In the genomic region with DNA sequence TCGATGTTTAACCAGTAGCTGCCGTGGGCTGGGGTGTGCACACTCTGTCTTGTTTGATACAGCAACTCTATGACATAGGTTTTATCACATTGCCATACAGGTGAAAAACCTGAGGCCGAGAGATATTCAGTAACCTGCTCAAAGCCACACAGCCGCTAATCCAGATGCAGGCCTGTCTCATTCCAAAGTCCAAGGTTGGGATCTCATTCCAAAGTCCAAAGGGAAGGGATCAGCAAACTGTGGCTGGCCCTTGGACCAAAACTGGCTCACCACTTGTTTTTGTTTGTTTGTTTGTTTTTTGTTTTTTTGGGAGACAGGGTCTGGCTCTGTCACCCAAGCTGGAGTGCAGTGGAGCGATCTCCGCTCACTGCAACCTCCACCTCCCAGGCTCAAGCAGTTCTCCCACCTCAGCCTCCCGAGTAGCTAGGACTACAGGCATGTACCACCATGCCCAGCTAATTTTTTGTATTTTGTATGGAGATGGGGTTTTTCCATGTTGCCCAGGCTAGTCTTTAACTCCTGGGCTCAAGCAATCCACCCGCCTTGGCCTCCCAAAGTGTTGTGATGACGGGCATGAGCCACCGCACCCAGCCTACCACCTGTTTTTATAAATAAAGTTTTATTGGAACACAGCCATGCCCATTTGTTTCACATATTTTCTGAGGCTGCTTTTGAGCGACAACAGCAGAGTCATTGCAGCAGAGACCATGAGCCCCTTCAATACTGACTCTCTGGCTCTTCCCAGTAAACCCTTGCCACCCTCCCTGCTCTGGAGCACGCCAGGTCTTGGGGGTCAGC, we compare ENCODE assay signal across 1 cellular context.
TF ChIP-seq lines count a peak whose summit lies in the region.

No MANE protein-coding gene starts in this region.

TF ChIP-seq in HepG2, 621 proteins besides CTCF, POLR2A, EP300 and RAD21 (continues in another document):
- TF ChIP-seq MYNN (CRISPR knock-in tag; IDR thresholded peaks at IDR 0.05; ENCODE audit: low read depth) (no peak), ZNF546 (CRISPR knock-in tag; conservative IDR thresholded peaks at IDR 0.05) (no peak), KDM6A (CRISPR knock-in tag; IDR thresholded peaks at IDR 0.05; ENCODE audit: low read depth) (no peak), HOXA9 (CRISPR knock-in tag; IDR thresholded peaks at IDR 0.05; ENCODE audit: borderline replicate concordance) (no peak), MTF2 (CRISPR knock-in tag; IDR thresholded peaks at IDR 0.05; ENCODE audit: borderline replicate concordance) (no peak), TAF15 (IDR thresholded peaks at IDR 0.05; ENCODE audit: low read depth, low read length, poor library complexity, severe bottlenecking) (no peak), HOXA7 (CRISPR knock-in tag; IDR thresholded peaks at IDR 0.05) (no peak), DRAP1 (CRISPR knock-in tag; IDR thresholded peaks at IDR 0.05) (no peak), ATF7 (IDR thresholded peaks at IDR 0.05) (no peak), ATF7 (CRISPR knock-in tag; IDR thresholded peaks at IDR 0.05) (no peak), NCOA1 (CRISPR knock-in tag; IDR thresholded peaks at IDR 0.05) (no peak), GATAD2A (CRISPR knock-in tag; IDR thresholded peaks at IDR 0.05) (no peak), ZNF264 (CRISPR knock-in tag; IDR thresholded peaks at IDR 0.05) (peak; percentile 96), ZNF713 (CRISPR knock-in tag; IDR thresholded peaks at IDR 0.05) (no peak), ZNF576 (CRISPR knock-in tag; IDR thresholded peaks at IDR 0.05) (no peak), E2F5 (CRISPR knock-in tag; conservative IDR thresholded peaks at IDR 0.05) (no peak), MAFF (IDR thresholded peaks at IDR 0.05; ENCODE audit: low read depth, low read length) (no peak), DR1 (CRISPR knock-in tag; IDR thresholded peaks at IDR 0.05) (no peak), NCOA2 (CRISPR knock-in tag; IDR thresholded peaks at IDR 0.05) (no peak), SP5 (CRISPR knock-in tag; IDR thresholded peaks at IDR 0.05; ENCODE audit: borderline replicate concordance, low read depth) (no peak), ZNF670 (CRISPR knock-in tag; IDR thresholded peaks at IDR 0.05; ENCODE audit: borderline replicate concordance) (no peak), ZBTB46 (CRISPR knock-in tag; IDR thresholded peaks at IDR 0.05; ENCODE audit: borderline replicate concordance) (no peak), ZNF121 (CRISPR knock-in tag; IDR thresholded peaks at IDR 0.05) (no peak), ZNF878 (CRISPR knock-in tag; IDR thresholded peaks at IDR 0.05) (no peak), ZNF598 (CRISPR knock-in tag; IDR thresholded peaks at IDR 0.05; ENCODE audit: borderline replicate concordance) (no peak), XBP1 (CRISPR knock-in tag; IDR thresholded peaks at IDR 0.05) (no peak), ZNF34 (CRISPR knock-in tag; IDR thresholded peaks at IDR 0.05; ENCODE audit: borderline replicate concordance) (no peak), ZNF260 (CRISPR knock-in tag; IDR thresholded peaks at IDR 0.05; ENCODE audit: borderline replicate concordance, low read depth) (no peak), NRL (CRISPR knock-in tag; IDR thresholded peaks at IDR 0.05; ENCODE audit: borderline replicate concordance) (no peak), FOXA1 (IDR thresholded peaks at IDR 0.05) (no peak), FOXA1 (CRISPR knock-in tag; IDR thresholded peaks at IDR 0.05) (no peak), HOXD1 (CRISPR knock-in tag; IDR thresholded peaks at IDR 0.05) (no peak), SNAI1 (CRISPR knock-in tag; IDR thresholded peaks at IDR 0.05; ENCODE audit: borderline replicate concordance) (no peak), TEAD3 (CRISPR knock-in tag; optimal IDR thresholded peaks at IDR 0.05; ENCODE audit: borderline replicate concordance) (peak; percentile 33), SALL1 (CRISPR knock-in tag; IDR thresholded peaks at IDR 0.05) (peak; percentile 18; the same call in 1 of the 2 replicates)
- TF ChIP-seq, protein P1, sequence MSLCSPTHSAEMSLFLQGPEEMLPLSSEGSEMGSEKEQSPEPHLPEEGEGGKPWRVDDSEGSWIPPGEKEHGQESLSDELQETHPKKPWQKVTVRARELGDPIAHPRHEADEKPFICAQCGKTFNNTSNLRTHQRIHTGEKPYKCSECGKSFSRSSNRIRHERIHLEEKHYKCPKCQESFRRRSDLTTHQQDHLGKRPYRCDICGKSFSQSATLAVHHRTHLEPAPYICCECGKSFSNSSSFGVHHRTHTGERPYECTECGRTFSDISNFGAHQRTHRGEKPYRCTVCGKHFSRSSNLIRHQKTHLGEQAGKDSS (CRISPR knock-in tag; IDR thresholded peaks at IDR 0.05; ENCODE audit: borderline replicate concordance, low read depth): no peak
- TF ChIP-seq, protein P2, sequence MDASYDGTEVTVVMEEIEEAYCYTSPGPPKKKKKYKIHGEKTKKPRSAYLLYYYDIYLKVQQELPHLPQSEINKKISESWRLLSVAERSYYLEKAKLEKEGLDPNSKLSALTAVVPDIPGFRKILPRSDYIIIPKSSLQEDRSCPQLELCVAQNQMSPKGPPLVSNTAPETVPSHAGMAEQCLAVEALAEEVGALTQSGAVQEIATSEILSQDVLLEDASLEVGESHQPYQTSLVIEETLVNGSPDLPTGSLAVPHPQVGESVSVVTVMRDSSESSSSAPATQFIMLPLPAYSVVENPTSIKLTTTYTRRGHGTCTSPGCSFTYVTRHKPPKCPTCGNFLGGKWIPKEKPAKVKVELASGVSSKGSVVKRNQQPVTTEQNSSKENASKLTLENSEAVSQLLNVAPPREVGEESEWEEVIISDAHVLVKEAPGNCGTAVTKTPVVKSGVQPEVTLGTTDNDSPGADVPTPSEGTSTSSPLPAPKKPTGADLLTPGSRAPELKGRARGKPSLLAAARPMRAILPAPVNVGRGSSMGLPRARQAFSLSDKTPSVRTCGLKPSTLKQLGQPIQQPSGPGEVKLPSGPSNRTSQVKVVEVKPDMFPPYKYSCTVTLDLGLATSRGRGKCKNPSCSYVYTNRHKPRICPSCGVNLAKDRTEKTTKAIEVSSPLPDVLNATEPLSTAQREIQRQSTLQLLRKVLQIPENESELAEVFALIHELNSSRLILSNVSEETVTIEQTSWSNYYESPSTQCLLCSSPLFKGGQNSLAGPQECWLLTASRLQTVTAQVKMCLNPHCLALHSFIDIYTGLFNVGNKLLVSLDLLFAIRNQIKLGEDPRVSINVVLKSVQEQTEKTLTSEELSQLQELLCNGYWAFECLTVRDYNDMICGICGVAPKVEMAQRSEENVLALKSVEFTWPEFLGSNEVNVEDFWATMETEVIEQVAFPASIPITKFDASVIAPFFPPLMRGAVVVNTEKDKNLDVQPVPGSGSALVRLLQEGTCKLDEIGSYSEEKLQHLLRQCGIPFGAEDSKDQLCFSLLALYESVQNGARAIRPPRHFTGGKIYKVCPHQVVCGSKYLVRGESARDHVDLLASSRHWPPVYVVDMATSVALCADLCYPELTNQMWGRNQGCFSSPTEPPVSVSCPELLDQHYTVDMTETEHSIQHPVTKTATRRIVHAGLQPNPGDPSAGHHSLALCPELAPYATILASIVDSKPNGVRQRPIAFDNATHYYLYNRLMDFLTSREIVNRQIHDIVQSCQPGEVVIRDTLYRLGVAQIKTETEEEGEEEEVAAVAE (CRISPR knock-in tag; IDR thresholded peaks at IDR 0.05; ENCODE audit: borderline replicate concordance): no peak
- TF ChIP-seq, protein P3, sequence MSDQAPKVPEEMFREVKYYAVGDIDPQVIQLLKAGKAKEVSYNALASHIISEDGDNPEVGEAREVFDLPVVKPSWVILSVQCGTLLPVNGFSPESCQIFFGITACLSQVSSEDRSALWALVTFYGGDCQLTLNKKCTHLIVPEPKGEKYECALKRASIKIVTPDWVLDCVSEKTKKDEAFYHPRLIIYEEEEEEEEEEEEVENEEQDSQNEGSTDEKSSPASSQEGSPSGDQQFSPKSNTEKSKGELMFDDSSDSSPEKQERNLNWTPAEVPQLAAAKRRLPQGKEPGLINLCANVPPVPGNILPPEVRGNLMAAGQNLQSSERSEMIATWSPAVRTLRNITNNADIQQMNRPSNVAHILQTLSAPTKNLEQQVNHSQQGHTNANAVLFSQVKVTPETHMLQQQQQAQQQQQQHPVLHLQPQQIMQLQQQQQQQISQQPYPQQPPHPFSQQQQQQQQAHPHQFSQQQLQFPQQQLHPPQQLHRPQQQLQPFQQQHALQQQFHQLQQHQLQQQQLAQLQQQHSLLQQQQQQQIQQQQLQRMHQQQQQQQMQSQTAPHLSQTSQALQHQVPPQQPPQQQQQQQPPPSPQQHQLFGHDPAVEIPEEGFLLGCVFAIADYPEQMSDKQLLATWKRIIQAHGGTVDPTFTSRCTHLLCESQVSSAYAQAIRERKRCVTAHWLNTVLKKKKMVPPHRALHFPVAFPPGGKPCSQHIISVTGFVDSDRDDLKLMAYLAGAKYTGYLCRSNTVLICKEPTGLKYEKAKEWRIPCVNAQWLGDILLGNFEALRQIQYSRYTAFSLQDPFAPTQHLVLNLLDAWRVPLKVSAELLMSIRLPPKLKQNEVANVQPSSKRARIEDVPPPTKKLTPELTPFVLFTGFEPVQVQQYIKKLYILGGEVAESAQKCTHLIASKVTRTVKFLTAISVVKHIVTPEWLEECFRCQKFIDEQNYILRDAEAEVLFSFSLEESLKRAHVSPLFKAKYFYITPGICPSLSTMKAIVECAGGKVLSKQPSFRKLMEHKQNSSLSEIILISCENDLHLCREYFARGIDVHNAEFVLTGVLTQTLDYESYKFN (CRISPR knock-in tag; conservative IDR thresholded peaks at IDR 0.05): 0 out of 2 replicates have a peak, but pooled peaks have one; percentile 37
- TF ChIP-seq, protein P4, sequence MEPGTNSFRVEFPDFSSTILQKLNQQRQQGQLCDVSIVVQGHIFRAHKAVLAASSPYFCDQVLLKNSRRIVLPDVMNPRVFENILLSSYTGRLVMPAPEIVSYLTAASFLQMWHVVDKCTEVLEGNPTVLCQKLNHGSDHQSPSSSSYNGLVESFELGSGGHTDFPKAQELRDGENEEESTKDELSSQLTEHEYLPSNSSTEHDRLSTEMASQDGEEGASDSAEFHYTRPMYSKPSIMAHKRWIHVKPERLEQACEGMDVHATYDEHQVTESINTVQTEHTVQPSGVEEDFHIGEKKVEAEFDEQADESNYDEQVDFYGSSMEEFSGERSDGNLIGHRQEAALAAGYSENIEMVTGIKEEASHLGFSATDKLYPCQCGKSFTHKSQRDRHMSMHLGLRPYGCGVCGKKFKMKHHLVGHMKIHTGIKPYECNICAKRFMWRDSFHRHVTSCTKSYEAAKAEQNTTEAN (CRISPR knock-in tag; conservative IDR thresholded peaks at IDR 0.05): no peak
- TF ChIP-seq, protein P5, sequence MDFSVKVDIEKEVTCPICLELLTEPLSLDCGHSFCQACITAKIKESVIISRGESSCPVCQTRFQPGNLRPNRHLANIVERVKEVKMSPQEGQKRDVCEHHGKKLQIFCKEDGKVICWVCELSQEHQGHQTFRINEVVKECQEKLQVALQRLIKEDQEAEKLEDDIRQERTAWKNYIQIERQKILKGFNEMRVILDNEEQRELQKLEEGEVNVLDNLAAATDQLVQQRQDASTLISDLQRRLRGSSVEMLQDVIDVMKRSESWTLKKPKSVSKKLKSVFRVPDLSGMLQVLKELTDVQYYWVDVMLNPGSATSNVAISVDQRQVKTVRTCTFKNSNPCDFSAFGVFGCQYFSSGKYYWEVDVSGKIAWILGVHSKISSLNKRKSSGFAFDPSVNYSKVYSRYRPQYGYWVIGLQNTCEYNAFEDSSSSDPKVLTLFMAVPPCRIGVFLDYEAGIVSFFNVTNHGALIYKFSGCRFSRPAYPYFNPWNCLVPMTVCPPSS (IDR thresholded peaks at IDR 0.05): no peak
- TF ChIP-seq, protein P6, sequence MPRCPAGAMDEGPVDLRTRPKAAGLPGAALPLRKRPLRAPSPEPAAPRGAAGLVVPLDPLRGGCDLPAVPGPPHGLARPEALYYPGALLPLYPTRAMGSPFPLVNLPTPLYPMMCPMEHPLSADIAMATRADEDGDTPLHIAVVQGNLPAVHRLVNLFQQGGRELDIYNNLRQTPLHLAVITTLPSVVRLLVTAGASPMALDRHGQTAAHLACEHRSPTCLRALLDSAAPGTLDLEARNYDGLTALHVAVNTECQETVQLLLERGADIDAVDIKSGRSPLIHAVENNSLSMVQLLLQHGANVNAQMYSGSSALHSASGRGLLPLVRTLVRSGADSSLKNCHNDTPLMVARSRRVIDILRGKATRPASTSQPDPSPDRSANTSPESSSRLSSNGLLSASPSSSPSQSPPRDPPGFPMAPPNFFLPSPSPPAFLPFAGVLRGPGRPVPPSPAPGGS (CRISPR knock-in tag; IDR thresholded peaks at IDR 0.05): no peak
